17 cellular contexts compared by ENCODE assay signal in the genomic region with DNA sequence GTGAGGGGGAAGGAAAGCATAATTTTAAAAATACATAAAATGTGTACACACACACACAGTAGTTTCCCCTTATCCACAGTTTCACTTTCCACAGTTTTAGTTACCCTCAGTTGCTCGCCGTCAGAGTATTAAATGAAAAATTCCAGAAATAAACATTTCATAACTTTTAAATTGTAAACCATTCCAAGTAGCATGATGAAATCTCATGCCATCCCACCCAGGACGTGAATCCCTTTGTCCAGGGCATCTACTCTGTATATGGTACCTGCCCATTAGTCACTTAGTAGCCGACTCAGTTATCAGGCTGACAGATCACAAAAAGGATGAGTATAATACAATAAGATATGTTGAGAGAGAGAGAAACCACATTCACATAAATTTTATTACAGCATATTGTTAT.
"Had no signal": no experiment of that assay in that cellular context is flagged by ENCODE, and none has a peak within 500 bp of the region (broad histone marks: within the 10 kb centered on the region; RNA-seq: fewer than 3 reads in every experiment).

No MANE protein-coding gene starts in this region.

- H3K9me3 ChIP-seq: testis had no signal

- H3K27me3 ChIP-seq: testis had no signal

- FAIRE-seq: bronchial epithelial cell, islet of Langerhans had no signal

- DNase-seq: activated CD4-positive, alpha-beta memory T cell treated with anti-CD3 and anti-CD28 coated beads for 36 hours; activated CD8-positive, alpha-beta memory T cell treated with anti-CD3 and anti-CD28 coated beads, Interleukin-2, amount 50 U/mL, for 4 hours; activated gamma-delta T cell treated with Interleukin-2 at 50 U/mL for 16 hours; activated naive CD8-positive, alpha-beta T cell treated with anti-CD3 and anti-CD28 coated beads for 36 hours; activated T-cell treated with anti-CD3 and anti-CD28 coated beads, Interleukin-2, amount 50 U/mL, for 72 hours; aorta; nephron progenitor cell; retina; stimulated activated CD4-positive, alpha-beta T cell treated with anti-CD3 and anti-CD28 coated beads, Interleukin-15, amount 100 ng/mL, for 24 hours; stimulated activated CD4-positive, alpha-beta T cell treated with anti-CD3 and anti-CD28 coated beads, Interleukin-4, amount 100 ng/mL, for 24 hours; T-cell; T1000; testis had no signal

- H2AFZ ChIP-seq: parathyroid adenoma had no signal

- H3K4me1 ChIP-seq: parathyroid adenoma had no signal

- H3K9ac ChIP-seq: parathyroid adenoma had no signal

- H3K27ac ChIP-seq: parathyroid adenoma, testis, VCaP had no signal

- H3K4me3 ChIP-seq: testis had no signal
